Comparison of ENCODE assay signal across 18 cellular contexts in genomic region chr3:98827221-98827620, GRCh38.
DNase-seq lines count a peak whose midpoint lies in the region; ATAC-seq, FAIRE-seq and TF ChIP-seq lines count a peak whose summit lies in the region.
"Had no signal": no experiment of that assay in that cellular context is flagged by ENCODE, and none has a peak within 500 bp of the region (broad histone marks: within the 10 kb centered on the region; RNA-seq: fewer than 3 reads in every experiment).

No MANE protein-coding gene starts in this region.

- no peak overlapping the region for H3K9ac ChIP-seq in kidney (ENCODE audit: low read length in 2 of 2)

- H3K4me3 Mint-ChIP-seq in GM23338, result no peak overlapping the region
- H3K4me3 Mint-ChIP-seq in mesothelial cell of epicardium, result no peak overlapping the region
- H3K4me3 Mint-ChIP-seq in T-cell, result no peak overlapping the region
- H3K4me3 Mint-ChIP-seq: H9 had no signal

- H4K20me1 ChIP-seq in GM23338 (replicated peaks; ENCODE audit: insufficient read depth), result no peaks in the 10 kb centered on the region

- H3F3A ChIP-seq in GM23338 (replicated peaks; ENCODE audit: low read depth), result no peaks in the 10 kb centered on the region

- no peaks in the 10 kb centered on the region for H3K9me3 ChIP-seq in kidney (ENCODE audit: control insufficient read depth in 1 of 2, low read length in 2 of 2)

- H3K4me2 ChIP-seq in GM23338, result no peak overlapping the region

- ATAC-seq in GM23338, result no peak
- ATAC-seq in T-cell (replicated peaks in 1 of 4), result no peak
- ATAC-seq: K562 had no signal

- FAIRE-seq in kidney (lab: Jason Lieb, UNC), result no peak
- FAIRE-seq: GM19239, K562, RCC 7860 had no signal

- CTCF ChIA-PET in T-cell (lab: Charles Lee), result interaction anchor here in 1 of 2 donors (0.9 kb wide), 1 partner anchor 9 kb away, joined by 3 read pairs; no protein-coding TSS in a partner anchor

- H3K36me3 ChIP-seq in GM23338 (ENCODE audit: insufficient read depth), result peaks cover 16% of the 10 kb centered on the region
- H3K36me3 ChIP-seq in kidney (ENCODE audit: control insufficient read depth in 1 of 2, insufficient read depth in 2 of 2, low read length in 2 of 2), result no peaks in the 10 kb centered on the region

- POLR2A ChIA-PET in T-cell (lab: Charles Lee), result no interaction called here

- H3K27me3 Mint-ChIP-seq in GM23338 (ENCODE audit: insufficient read depth, low read depth, poor library complexity) (peaks cover 4% of the 10 kb centered on the region), mesothelial cell of epicardium (ENCODE audit: low read depth) (no peaks in the 10 kb centered on the region), T-cell (no peaks in the 10 kb centered on the region)

- H3K4me3 ChIP-seq in GM23338, result no peak overlapping the region
- no peak overlapping the region for H3K4me3 ChIP-seq in kidney (ENCODE audit: low read length in 2 of 2)
- H3K4me3 ChIP-seq: K562 had no signal

- no peak for TF ChIP-seq CTCF in GM23338 (conservative IDR thresholded peaks at IDR 0.05; ENCODE audit: low read depth in 2 of 2)
- no peak for TF ChIP-seq CTCF in mesothelial cell of epicardium (IDR thresholded peaks at IDR 0.05; ENCODE audit: unreplicated experiment)
- no peak for TF ChIP-seq CTCF in kidney (IDR thresholded peaks at IDR 0.05; ENCODE audit: borderline replicate concordance, extremely low read depth, insufficient read depth)

- H3K27me3 ChIP-seq in GM23338 (ENCODE audit: insufficient read depth), result no peaks in the 10 kb centered on the region

- H3K27ac ChIP-seq in GM23338 (ENCODE audit: low read depth) (peak overlapping the region; percentile 2; the same call in 1 of the 2 replicates), kidney (ENCODE audit: low read depth in 2 of 2, low read length in 2 of 2) (no peak overlapping the region)
- H3K27ac ChIP-seq: C4-2B had no signal

- DNase-seq in GM23338 (ENCODE audit: low spot score), result no peak
- peak; percentile 73 for DNase-seq in NCI-H446 treated with DMSO at 0.1 percent for 48 hours (lab: John Stamatoyannopoulos, UW)
- DNase-seq in fibroblast of peridontal ligament (ENCODE audit: extremely low read depth), result peak; percentile 35
- DNase-seq in mesothelial cell of epicardium (ENCODE audit: low spot score in 2 of 2, unreplicated experiment in 2 of 2), result no peak
- DNase-seq in T-cell, result no peak
- DNase-seq in GM19238 (ENCODE audit: insufficient read length, low spot score), result no peak
- DNase-seq in kidney, result no peak
- DNase-seq: DMS153, H9, MV-4-11, NCI-H1436, NCI-H2029 treated with DMSO at 0.1 percent for 48 hours, NCI-H524 treated with DMSO at 0.1 percent for 48 hours, SHP77 treated with DMSO at 0.1 percent for 48 hours had no signal

- H3K36me3 Mint-ChIP-seq in GM23338 (ENCODE audit: low read depth) (peaks cover 29% of the 10 kb centered on the region), mesothelial cell of epicardium (peaks cover 24% of the 10 kb centered on the region), T-cell (no peaks in the 10 kb centered on the region)

- H2AFZ ChIP-seq in GM23338, result no peak overlapping the region

- H3K4me1 ChIP-seq in GM23338 (ENCODE audit: insufficient read depth), result no peaks in the 10 kb centered on the region
- no peaks in the 10 kb centered on the region for H3K4me1 ChIP-seq in kidney (ENCODE audit: control insufficient read depth in 1 of 2, insufficient read depth in 1 of 2, low read depth in 1 of 2, low read length in 2 of 2)

- H3K27ac Mint-ChIP-seq in GM23338 (no peak overlapping the region), mesothelial cell of epicardium (peak overlapping the region; percentile 15), T-cell (no peak overlapping the region)

- H3K4me1 Mint-ChIP-seq in GM23338 (peaks cover 5% of the 10 kb centered on the region; the same call in 2 of the 3 replicates), mesothelial cell of epicardium (peaks cover 3% of the 10 kb centered on the region), T-cell (no peaks in the 10 kb centered on the region)
- H3K4me1 Mint-ChIP-seq: H9 had no signal

- H3K9me2 ChIP-seq in GM23338 (ENCODE audit: insufficient read depth), result 0 out of 2 replicates have a peak, but pooled peaks cover 3% of the 10 kb centered on the region

- intact Hi-C loops in kidney (cut with DNase I), result no loop called here

- H3K9me3 Mint-ChIP-seq in GM23338 (peaks cover 32% of the 10 kb centered on the region), mesothelial cell of epicardium (peaks cover 31% of the 10 kb centered on the region), T-cell (peaks cover 9 to 21% (median 10%) of the 10 kb centered on the region in 3 donors)

- H3K79me2 ChIP-seq in GM23338 (replicated peaks; ENCODE audit: insufficient read depth), result no peaks in the 10 kb centered on the region

TF ChIP-seq in GM23338, 12 proteins besides CTCF, POLR2A, EP300 and RAD21 (continues in another document):
- TF ChIP-seq ZNF114 (CRISPR knock-in tag; IDR thresholded peaks at IDR 0.05), result no peak
- TF ChIP-seq JUNB (IDR thresholded peaks at IDR 0.05; ENCODE audit: unreplicated experiment), result no peak
- no peak for TF ChIP-seq ZNF462 (CRISPR knock-in tag; IDR thresholded peaks at IDR 0.05)
- TF ChIP-seq POLR2AphosphoS5 (IDR thresholded peaks at IDR 0.05; ENCODE audit: low read depth), result no peak

Comparison
In these comparisons a context has a peak if more than half of its experiments do, and no peak if none do; other contexts are left out.
1. DNase-seq: peak in NCI-H446 treated with DMSO at 0.1 percent for 48 hours (single experiment) and fibroblast of peridontal ligament (single experiment); none in GM23338 (single experiment), mesothelial cell of epicardium (0 of 2), T-cell (0 of 34), GM19238 (single experiment) and kidney (single experiment).